Comparison of ENCODE assay signal across 34 cellular contexts in genomic region chr11:1633864-1634263, GRCh38. TPM values are rescaled to one million over a fixed set of nuclear protein-coding genes. Genes with fewer than 3 reads are reported as not detected.
"Had no signal": no experiment of that assay in that cellular context is flagged by ENCODE, and none has a peak within 500 bp of the region (broad histone marks: within the 10 kb centered on the region; RNA-seq: fewer than 3 reads in every experiment).

No MANE protein-coding gene starts in this region.

- H3K27ac ChIP-seq: pancreas, psoas muscle, right lobe of liver, skin epidermis, spleen, suprapubic skin, testis, tibial artery, transverse colon, upper lobe of right lung, uterus had no signal

- H3K27me3 ChIP-seq: pancreas, right lobe of liver, testis, uterus had no signal

- ATAC-seq: naive thymus-derived CD8-positive, alpha-beta T cell; natural killer cell treated with Interleukin-12 subunit alpha and Interleukin-12 subunit beta and Interleukin-15 and Interleukin-18, amount 100 ng/mL, for 72 hours; pancreas; psoas muscle; right cardiac atrium; right lobe of liver; stimulated activated memory B cell treated with anti-CD40 and anti-IgM and Interleukin-4, amounts not matched to agents 10 μg/mL and 1 μg/mL and 100 μg/mL, for 72 hours; stimulated activated naive CD8-positive, alpha-beta T cell treated with anti-CD3 and anti-CD28 coated beads, Interleukin-15, amount 100 ng/mL, for 72 hours; stimulated activated naive CD8-positive, alpha-beta T cell treated with anti-CD3 and anti-CD28 coated beads, Interleukin-15, Interleukin-2, amounts not matched to agents 100 U/mL and 50 U/mL, for 24 hours; upper lobe of right lung had no signal

- H3K4me1 ChIP-seq: psoas muscle, right lobe of liver, tibial artery, upper lobe of right lung, uterus had no signal

- H3K36me3 ChIP-seq: pancreas, right lobe of liver, spleen, suprapubic skin, tibial artery, transverse colon, upper lobe of right lung, uterus had no signal

- H3K4me3 ChIP-seq: pancreas, psoas muscle, right lobe of liver, skin epidermis, smooth muscle cell, spleen, suprapubic skin, testis, tibial artery, transverse colon, upper lobe of right lung, uterus had no signal

- H3K9me3 ChIP-seq: pancreas, psoas muscle, right lobe of liver, spleen, suprapubic skin, testis, tibial artery, transverse colon, upper lobe of right lung, uterus had no signal

- FAIRE-seq: pancreas had no signal

- H3K4me2 ChIP-seq: smooth muscle cell had no signal

- DNase-seq: naive B cell; naive thymus-derived CD8-positive, alpha-beta T cell; nephron progenitor cell; occipital lobe; right cardiac atrium; right lobe of liver; spleen; stimulated activated CD4-positive, alpha-beta T cell treated with anti-CD3 and anti-CD28 coated beads, Interleukin-12 subunit alpha, Interleukin-12 subunit beta, amount 100 ng/mL, for 4 hours; stimulated activated CD4-positive, alpha-beta T cell treated with anti-CD3 and anti-CD28 coated beads, Interleukin-1b, Interleukin-23, amount 100 ng/mL, for 48 hours; stimulated activated CD4-positive, alpha-beta T cell treated with anti-CD3 and anti-CD28 coated beads, Interleukin-4, amount 100 ng/mL, for 1 hour; stimulated activated CD4-positive, alpha-beta T cell treated with anti-CD3 and anti-CD28 coated beads, Interleukin-4, amount 100 ng/mL, for 4 hours; stimulated activated CD8-positive, alpha-beta memory T cell treated with anti-CD3 and anti-CD28 coated beads, Interleukin-4, amount 100 ng/mL, for 48 hours; stimulated activated naive CD4-positive, alpha-beta T cell; stimulated activated naive CD8-positive, alpha-beta T cell treated with anti-CD3 and anti-CD28 coated beads, Interleukin-15, amount 100 ng/mL, for 72 hours; stimulated activated naive CD8-positive, alpha-beta T cell treated with anti-CD3 and anti-CD28 coated beads, Interleukin-15, Interleukin-2, amounts not matched to agents 100 U/mL and 50 U/mL, for 24 hours; substantia nigra; testis; tibial artery; transverse colon; upper lobe of right lung; uterus had no signal

RNA-seq across cellular contexts. Expression of gene KRTAP5-5, which starts 4.3 kb away (rescaled TPM):
- total RNA-seq: naive thymus-derived CD8-positive, alpha-beta T cell; natural killer cell treated with Interleukin-12 subunit alpha and Interleukin-12 subunit beta and Interleukin-15 and Interleukin-18, amount 100 ng/mL, for 72 hours; neural crest cell; occipital lobe; osteocyte; pancreas; posterior vena cava; psoas muscle; renal cortical epithelial cell; right cardiac atrium; right lobe of liver; smooth muscle cell; spleen; testis; transverse colon; upper lobe of right lung; urinary bladder; uterus had no signal
- polyA plus RNA-seq: naive thymus-derived CD8-positive, alpha-beta T cell; psoas muscle; right cardiac atrium; smooth muscle cell; spleen; thymus; urinary bladder had no signal

RNA-seq across cellular contexts. Expression of gene KRTAP5-4, which starts 11.9 kb away (rescaled TPM):
- total RNA-seq: naive thymus-derived CD8-positive, alpha-beta T cell; natural killer cell treated with Interleukin-12 subunit alpha and Interleukin-12 subunit beta and Interleukin-15 and Interleukin-18, amount 100 ng/mL, for 72 hours; neural crest cell; occipital lobe; osteocyte; pancreas; posterior vena cava; psoas muscle; renal cortical epithelial cell; right cardiac atrium; right lobe of liver; smooth muscle cell; spleen; testis; transverse colon; upper lobe of right lung; urinary bladder; uterus had no signal
- polyA plus RNA-seq: naive thymus-derived CD8-positive, alpha-beta T cell; pancreas; psoas muscle; right cardiac atrium; smooth muscle cell; spleen; thymus; urinary bladder had no signal

RNA-seq across cellular contexts. Expression of gene KRTAP5-3, which starts 25.6 kb away (rescaled TPM):
- total RNA-seq: naive thymus-derived CD8-positive, alpha-beta T cell; natural killer cell treated with Interleukin-12 subunit alpha and Interleukin-12 subunit beta and Interleukin-15 and Interleukin-18, amount 100 ng/mL, for 72 hours; neural crest cell; occipital lobe; osteocyte; pancreas; posterior vena cava; psoas muscle; renal cortical epithelial cell; right cardiac atrium; right lobe of liver; smooth muscle cell; spleen; testis; transverse colon; upper lobe of right lung; urinary bladder; uterus had no signal
- polyA plus RNA-seq: naive thymus-derived CD8-positive, alpha-beta T cell; pancreas; psoas muscle; right cardiac atrium; smooth muscle cell; spleen; urinary bladder had no signal

RNA-seq across cellular contexts. Expression of gene KRTAP5-2, which starts 35.8 kb away (rescaled TPM):
- total RNA-seq: naive thymus-derived CD8-positive, alpha-beta T cell; natural killer cell treated with Interleukin-12 subunit alpha and Interleukin-12 subunit beta and Interleukin-15 and Interleukin-18, amount 100 ng/mL, for 72 hours; neural crest cell; occipital lobe; osteocyte; pancreas; posterior vena cava; psoas muscle; renal cortical epithelial cell; right cardiac atrium; right lobe of liver; smooth muscle cell; spleen; testis; transverse colon; upper lobe of right lung; urinary bladder; uterus had no signal
- polyA plus RNA-seq: naive thymus-derived CD8-positive, alpha-beta T cell; psoas muscle; right cardiac atrium; spleen; urinary bladder had no signal

RNA-seq across cellular contexts. Expression of gene KRTAP5-1, which starts 48.8 kb away (rescaled TPM):
- total RNA-seq: naive thymus-derived CD8-positive, alpha-beta T cell; natural killer cell treated with Interleukin-12 subunit alpha and Interleukin-12 subunit beta and Interleukin-15 and Interleukin-18, amount 100 ng/mL, for 72 hours; neural crest cell; occipital lobe; osteocyte; pancreas; posterior vena cava; psoas muscle; renal cortical epithelial cell; right cardiac atrium; right lobe of liver; smooth muscle cell; spleen; testis; transverse colon; upper lobe of right lung; urinary bladder; uterus had no signal
- polyA plus RNA-seq: naive thymus-derived CD8-positive, alpha-beta T cell; psoas muscle; right cardiac atrium; smooth muscle cell; spleen; thymus; urinary bladder had no signal
